Comparison of ENCODE assay signal across 12 cellular contexts in the genomic region with DNA sequence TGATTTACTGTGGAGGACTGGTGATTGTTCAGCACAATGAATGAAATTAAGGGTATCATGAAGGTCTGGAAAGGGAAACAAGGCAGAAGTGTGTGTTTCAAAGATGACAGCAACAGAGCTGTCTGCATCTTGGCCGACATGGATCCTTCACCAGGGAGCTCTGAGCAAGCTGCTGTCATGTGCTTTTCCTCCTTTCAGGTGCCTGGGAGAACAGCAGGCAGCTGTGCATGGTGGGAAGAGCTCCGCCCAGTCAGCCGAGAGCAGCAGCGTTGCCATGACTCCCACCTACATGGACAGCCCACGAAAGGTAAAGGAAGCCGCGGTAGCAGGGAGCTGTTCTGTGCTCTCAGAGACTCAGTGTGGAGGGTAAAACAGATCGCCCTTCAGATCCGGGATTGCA.
DNase-seq lines count a peak whose midpoint lies in the region; ATAC-seq and TF ChIP-seq lines count a peak whose summit lies in the region.
"Had no signal": no experiment of that assay in that cellular context is flagged by ENCODE, and none has a peak within 500 bp of the region (broad histone marks: within the 10 kb centered on the region; RNA-seq: fewer than 3 reads in every experiment).

No MANE protein-coding gene starts in this region.

- in situ Hi-C loops in gastrocnemius medialis (cut with MboI; ENCODE audit: low sequenced_read_pairs in 4 of 4), result loop anchor here in 1 of 4 donors (10.0 kb wide), 1 partner anchor 58 kb away; no protein-coding TSS in a partner anchor

- TF ChIP-seq POLR2A in gastrocnemius medialis (IDR thresholded peaks at IDR 0.05), result no peak

- H3K4me3 ChIP-seq in WERI-Rb-1 (ENCODE audit: low read depth, low read length) (no peak overlapping the region), kidney epithelial cell (ENCODE audit: low read depth, low read length) (no peak overlapping the region), gastrocnemius medialis (no peak overlapping the region)
- H3K4me3 ChIP-seq: coronary artery, heart left ventricle had no signal

- TF ChIP-seq CTCF in WERI-Rb-1 (IDR thresholded peaks at IDR 0.05; ENCODE audit: low read depth, low read length) (no peak), kidney epithelial cell (IDR thresholded peaks at IDR 0.05; ENCODE audit: insufficient read depth, low read length, poor library complexity, severe bottlenecking) (no peak), gastrocnemius medialis (IDR thresholded peaks at IDR 0.05 in 4 of 5, conservative IDR thresholded peaks at IDR 0.05 in 1 of 5) (no peak)

- H3K4me1 ChIP-seq in gastrocnemius medialis, result no peaks in the 10 kb centered on the region
- H3K4me1 ChIP-seq: heart left ventricle had no signal

- H3K9me3 ChIP-seq in WERI-Rb-1 (ENCODE audit: severe bottlenecking) (no peaks in the 10 kb centered on the region), gastrocnemius medialis (no peaks in the 10 kb centered on the region)
- H3K9me3 ChIP-seq: heart left ventricle had no signal

- H3K36me3 ChIP-seq in WERI-Rb-1, result peaks cover 4% of the 10 kb centered on the region
- H3K36me3 ChIP-seq in kidney epithelial cell (ENCODE audit: control insufficient read depth, insufficient read depth, low read length), result peaks cover 3% of the 10 kb centered on the region
- H3K36me3 ChIP-seq in gastrocnemius medialis, result peaks cover 0 to 37% of the 10 kb centered on the region in 2 donors

- H3K27me3 ChIP-seq in WERI-Rb-1 (ENCODE audit: insufficient read depth, low read depth, severe bottlenecking), result no peaks in the 10 kb centered on the region
- H3K27me3 ChIP-seq in kidney epithelial cell (ENCODE audit: control insufficient read depth, insufficient read depth, low read length), result no peaks in the 10 kb centered on the region
- H3K27me3 ChIP-seq in gastrocnemius medialis, result no peaks in the 10 kb centered on the region
- H3K27me3 ChIP-seq: heart left ventricle had no signal

- intact Hi-C loops in gastrocnemius medialis (cut with DNase I; ENCODE audit: low total_unique reads), result no loop called here

- H3K27ac ChIP-seq in WERI-Rb-1 (no peak overlapping the region), gastrocnemius medialis (no peak overlapping the region)
- H3K27ac ChIP-seq: coronary artery, heart left ventricle had no signal

- DNase-seq in DMS53 (lab: John Stamatoyannopoulos, UW) (peak; percentile 90), NCI-H2029 (lab: John Stamatoyannopoulos, UW) (peak; percentile 91), WERI-Rb-1 (peak; percentile 10), kidney epithelial cell (ENCODE audit: low read depth) (peak; percentile 47), NOMO-1 (lab: John Stamatoyannopoulos, UW; ENCODE audit: unreplicated experiment in 2 of 2) (no peak), OCI-M2 (lab: John Stamatoyannopoulos, UW; ENCODE audit: unreplicated experiment) (no peak), RPMI8226 (no peak), gastrocnemius medialis (no peak)
- DNase-seq: AML-193, heart left ventricle had no signal

- no peak for ATAC-seq in gastrocnemius medialis
- ATAC-seq: activated T-helper 17 cell treated with anti-CD3 and anti-CD28 coated beads, Interleukin-2, amount 50 U/mL, for 72 hours; heart left ventricle had no signal

Comparison
In these comparisons a context has a peak if more than half of its experiments do, and no peak if none do; other contexts are left out.
1. DNase-seq: peak in DMS53 (single experiment), NCI-H2029 (single experiment), WERI-Rb-1 (single experiment) and kidney epithelial cell (single experiment); none in NOMO-1 (0 of 2), OCI-M2 (single experiment), RPMI8226 (single experiment) and gastrocnemius medialis (0 of 2).